10 cellular contexts compared by ENCODE assay signal in the genomic region with DNA sequence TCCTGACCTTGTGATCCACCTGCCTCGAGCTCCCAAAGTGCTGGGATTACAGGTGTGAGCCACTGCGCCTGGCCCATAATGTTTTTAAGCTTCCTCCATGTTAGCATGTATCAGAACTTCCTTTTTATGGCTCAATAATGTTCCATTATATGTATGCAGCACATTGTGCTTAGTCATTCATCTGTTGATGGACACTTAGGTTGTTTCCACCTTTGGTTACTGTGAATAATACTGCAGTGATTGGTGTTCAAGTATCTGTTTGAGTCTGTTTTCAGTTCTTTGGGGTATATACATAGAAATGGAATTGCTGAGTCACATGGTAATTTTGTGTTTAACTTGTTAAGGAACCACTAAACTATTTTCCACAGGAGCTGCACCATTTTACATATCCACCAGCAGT.
DNase-seq lines count a peak whose midpoint lies in the region; ATAC-seq lines count a peak whose summit lies in the region.
"Had no signal": no experiment of that assay in that cellular context is flagged by ENCODE, and none has a peak within 500 bp of the region (broad histone marks: within the 10 kb centered on the region; RNA-seq: fewer than 3 reads in every experiment).

No MANE protein-coding gene starts in this region.

- ATAC-seq in GM19351 (IDR thresholded peaks at IDR 0.05; ENCODE audit: unreplicated experiment) (peak; percentile 97), HG03060 (IDR thresholded peaks at IDR 0.05; ENCODE audit: low read depth, unreplicated experiment) (peak; percentile 88)

- DNase-seq in EH (ENCODE audit: low read depth) (peak; percentile 45), amniotic epithelial cell (ENCODE audit: low read depth) (peak; percentile 18), SHP77 treated with DMSO at 0.1 percent for 48 hours (lab: John Stamatoyannopoulos, UW) (no peak), RPMI8226 (no peak), COLO829 (ENCODE audit: low spot score) (no peak), HUDEP-2 (lab: John Stamatoyannopoulos, UW; ENCODE audit: unreplicated experiment in 76 of 76) (no peak)
- DNase-seq: DMS79; stimulated activated CD4-positive, alpha-beta T cell treated with anti-CD3 and anti-CD28 coated beads, Interleukin-2, amount 100 ng/mL, for 24 hours had no signal

Comparison
In these comparisons a context has a peak if more than half of its experiments do, and no peak if none do; other contexts are left out.
1. DNase-seq: peak in EH (single experiment) and amniotic epithelial cell (single experiment); none in SHP77 treated with DMSO at 0.1 percent for 48 hours (single experiment), RPMI8226 (single experiment), COLO829 (single experiment) and HUDEP-2 (0 of 76).